In the genomic region with DNA sequence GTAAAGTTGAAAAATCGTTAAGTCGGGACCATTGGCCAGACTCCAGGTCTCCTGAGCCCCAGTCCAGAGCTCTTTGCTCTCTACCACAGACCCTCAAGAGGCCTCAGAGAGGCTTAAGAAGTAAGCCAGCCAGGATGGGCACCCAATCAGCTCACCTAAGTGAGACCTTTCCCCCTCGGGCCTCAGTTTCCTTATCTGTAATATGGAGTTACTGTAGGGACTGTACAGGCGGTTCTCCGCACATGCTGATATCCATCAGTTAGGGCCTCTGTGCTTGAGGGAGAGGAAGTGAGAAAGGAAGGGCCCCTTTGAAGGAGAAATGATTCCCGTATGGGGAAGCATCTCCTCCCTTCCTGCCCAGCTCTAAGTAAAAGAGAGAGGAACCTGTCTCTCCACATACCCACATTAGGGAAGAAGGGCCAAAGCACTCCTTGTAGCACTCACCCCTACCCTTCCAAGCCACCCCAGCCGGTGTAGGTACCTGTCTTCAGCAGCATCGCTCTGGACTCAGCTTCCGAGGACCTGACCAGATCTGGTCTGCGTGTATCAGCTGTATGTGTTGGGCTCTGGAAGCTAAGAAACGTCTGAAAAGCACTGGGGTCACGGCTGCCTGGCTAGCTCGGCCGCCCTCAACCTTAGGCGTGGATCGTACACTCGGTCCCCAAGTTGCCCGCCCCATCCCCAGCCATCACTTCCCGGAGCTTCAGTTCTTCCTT, we compare ENCODE assay signal across 8 cellular contexts. TPM values are rescaled to one million over a fixed set of nuclear protein-coding genes. Genes with fewer than 3 reads are reported as not detected.
A peak's percentile ranks its signal among the peaks of the same experiment; 100 is the strongest.
DNase-seq lines count a peak whose midpoint lies in the region; ATAC-seq and TF ChIP-seq lines count a peak whose summit lies in the region.

No MANE protein-coding gene starts in this region.

- peak overlapping the region; percentile 59 for H3K9ac ChIP-seq in MM.1S (ENCODE audit: low read length)

- H3K36me3 ChIP-seq in ACC112 (ENCODE audit: insufficient read depth, low read length) (no peaks in the 10 kb centered on the region), MM.1S (replicated peaks; ENCODE audit: insufficient read depth, low read length) (no peaks in the 10 kb centered on the region), brain microvascular endothelial cell (replicated peaks) (peaks cover 4% of the 10 kb centered on the region), suprapubic skin (peaks cover 35% of the 10 kb centered on the region)

- ATAC-seq in GM19043 (IDR thresholded peaks at IDR 0.05; ENCODE audit: low read depth, unreplicated experiment), result peak; percentile 4
- peak; percentile 2 for ATAC-seq in left lobe of liver

- no peak for TF ChIP-seq CTCF in MM.1S (IDR thresholded peaks at IDR 0.05; ENCODE audit: low read length)
- TF ChIP-seq CTCF in brain microvascular endothelial cell (IDR thresholded peaks at IDR 0.05; ENCODE audit: low read depth, low read length, missing control alignments), result no peak
- TF ChIP-seq CTCF in suprapubic skin (IDR thresholded peaks at IDR 0.05), result no peak

- peak overlapping the region; percentile 20 for H2AFZ ChIP-seq in ACC112 (ENCODE audit: low read length, unreplicated experiment)
- peak overlapping the region; percentile 94 for H2AFZ ChIP-seq in MM.1S (ENCODE audit: low read length)

- H3K4me2 ChIP-seq in MM.1S (ENCODE audit: low read depth, low read length), result peak overlapping the region; percentile 99

- H3K27ac ChIP-seq in ACC112 (ENCODE audit: low read depth, low read length), result peak overlapping the region; percentile 42
- H3K27ac ChIP-seq in MM.1S (ENCODE audit: low read length), result peak overlapping the region; percentile 54
- peak overlapping the region; percentile 48 for H3K27ac ChIP-seq in brain microvascular endothelial cell
- peak overlapping the region; percentile 84 for H3K27ac ChIP-seq in suprapubic skin

- no peaks in the 10 kb centered on the region for H3K9me2 ChIP-seq in MM.1S (replicated peaks; ENCODE audit: insufficient read depth, low read length)

- DNase-seq in MM.1S (no peak), brain microvascular endothelial cell (no peak), left lobe of liver (ENCODE audit: low spot score) (peak; percentile 53), suprapubic skin (ENCODE audit: low spot score in 2 of 2) (no peak), amniotic stem cell (lab: John Stamatoyannopoulos, UW) (no peak), HPDE6-E6E7 (ENCODE audit: extremely low spot score) (no peak)

- 28% methylated on average over 10 of the region's 19 CpGs for WGBS in suprapubic skin

- no peak for TF ChIP-seq EP300 in suprapubic skin (IDR thresholded peaks at IDR 0.05)

- H3K79me2 ChIP-seq in ACC112 (ENCODE audit: control insufficient read depth, insufficient read depth, low read length, unreplicated experiment), result peaks cover 17% of the 10 kb centered on the region
- H3K79me2 ChIP-seq in MM.1S (ENCODE audit: low read length), result no peaks in the 10 kb centered on the region

- H4K20me1 ChIP-seq in MM.1S (ENCODE audit: insufficient read depth, low read length), result no peaks in the 10 kb centered on the region

- peaks cover 16% of the 10 kb centered on the region for H3K4me1 ChIP-seq in ACC112 (ENCODE audit: control insufficient read depth, insufficient read depth, low read length, unreplicated experiment)
- peaks cover 12% of the 10 kb centered on the region for H3K4me1 ChIP-seq in MM.1S (ENCODE audit: low read length)
- H3K4me1 ChIP-seq in suprapubic skin, result peaks cover 34% of the 10 kb centered on the region

- in situ Hi-C loops in brain microvascular endothelial cell (cut with HindIII; ENCODE audit: low pct_ligation_motif_present, low sequenced_read_pairs), result no loop called here

- peak overlapping the region; percentile 74 for H3K4me3 ChIP-seq in ACC112 (ENCODE audit: low read depth, low read length)
- peak overlapping the region; percentile 66 for H3K4me3 ChIP-seq in MM.1S (ENCODE audit: low read length)
- peak overlapping the region; percentile 63 for H3K4me3 ChIP-seq in brain microvascular endothelial cell (ENCODE audit: low read depth, low read length)
- H3K4me3 ChIP-seq in suprapubic skin, result peak overlapping the region; percentile 68

- H3K27me3 ChIP-seq in ACC112 (ENCODE audit: insufficient read depth, low read length) (no peaks in the 10 kb centered on the region), MM.1S (replicated peaks; ENCODE audit: insufficient read depth, low read length) (no peaks in the 10 kb centered on the region), brain microvascular endothelial cell (replicated peaks) (no peaks in the 10 kb centered on the region), suprapubic skin (no peaks in the 10 kb centered on the region)

- TF ChIP-seq POLR2A in suprapubic skin (IDR thresholded peaks at IDR 0.05), result no peak

- H3F3A ChIP-seq in MM.1S (ENCODE audit: insufficient read depth, low read length), result peaks cover 13% of the 10 kb centered on the region; the same call in 1 of the 2 replicates

- H3K9me3 ChIP-seq in MM.1S (replicated peaks; ENCODE audit: insufficient read depth, low read length) (no peaks in the 10 kb centered on the region), suprapubic skin (no peaks in the 10 kb centered on the region)

RNA-seq across cellular contexts. Expression of a gene that starts 0.7 kb away (rescaled TPM):
- total RNA-seq in left lobe of liver (19.7 TPM), suprapubic skin (10 to 100 TPM; 20.9 to 25.9 (median 22.2) TPM)

RNA-seq across cellular contexts. Expression of a gene that starts 4.1 kb away (rescaled TPM):
- total RNA-seq in left lobe of liver (1.2 TPM), suprapubic skin (10 to 100 TPM in 1 of 4 donors, 1 to 10 TPM in 3; 7.1 to 11.4 (median 8.0) TPM)

RNA-seq across cellular contexts. Expression of a gene that starts 9.5 kb away (rescaled TPM):
- 83.8 TPM for total RNA-seq in left lobe of liver
- 10 to 100 TPM; 11.8 to 18.6 (median 12.8) TPM for total RNA-seq in suprapubic skin

RNA-seq across cellular contexts. Expression of a gene that starts 20.6 kb away (rescaled TPM):
- 51.0 TPM for total RNA-seq in left lobe of liver
- 10 to 100 TPM; 40.2 to 62.1 (median 48.0) TPM for total RNA-seq in suprapubic skin
